In genomic region chr12:108560321-108560721, GRCh38 we compare ENCODE assay signal across 8 cellular contexts. TPM values are rescaled to one million over a fixed set of nuclear protein-coding genes. Genes with fewer than 3 reads are reported as not detected.
DNase-seq lines count a peak whose midpoint lies in the region; ATAC-seq, FAIRE-seq and TF ChIP-seq lines count a peak whose summit lies in the region.

No MANE protein-coding gene starts in this region.

- TF ChIP-seq CTCF in left ventricle myocardium inferior (IDR thresholded peaks at IDR 0.05; ENCODE audit: borderline replicate concordance) (no peak), HepG2 (CRISPR knock-in tag; IDR thresholded peaks at IDR 0.05) (no peak), type B pancreatic cell (conservative IDR thresholded peaks at IDR 0.05) (no peak)

- peaks cover 73% of the 10 kb centered on the region for H3K79me2 ChIP-seq in HepG2 (ENCODE audit: insufficient read depth, low read length)

- H3K9me3 ChIP-seq in left ventricle myocardium inferior (replicated peaks) (no peaks in the 10 kb centered on the region), HepG2 (ENCODE audit: low read length) (no peaks in the 10 kb centered on the region)

- TF ChIP-seq RAD21 in HepG2 (CRISPR knock-in tag; IDR thresholded peaks at IDR 0.05) = no peak

- peak overlapping the region; percentile 99 for H3K4me2 ChIP-seq in HepG2 (ENCODE audit: low read depth, low read length)

- H3K36me3 Mint-ChIP-seq in type B pancreatic cell = no peaks in the 10 kb centered on the region

- peak overlapping the region; percentile 100 for H3K4me3 Mint-ChIP-seq in type B pancreatic cell

- 0% methylated on average over 8 of the region's 12 CpGs for WGBS in HepG2 (ENCODE audit: low lambda C conversion rate)

- CTCF ChIA-PET in HepG2 (lab: Yijun Ruan, JAX; ENCODE audit: low intra/inter-chr PET ratio, low total read pairs) = no interaction called here

- TF ChIP-seq EP300 in HepG2 (IDR thresholded peaks at IDR 0.05; ENCODE audit: low read depth in 2 of 2, low read length in 2 of 2) = no peak
- no peak for TF ChIP-seq EP300 in HepG2 (CRISPR knock-in tag; IDR thresholded peaks at IDR 0.05; ENCODE audit: borderline replicate concordance)

- peaks cover 93% of the 10 kb centered on the region for H3K4me1 ChIP-seq in left ventricle myocardium inferior
- H3K4me1 ChIP-seq in HepG2 (ENCODE audit: insufficient read depth, low read length) = peaks cover 52% of the 10 kb centered on the region

- intact Hi-C loops in left ventricle myocardium inferior (cut with micrococcal nuclease) (no loop called here), left cardiac atrium (cut with DNase I) (loop anchor here (5.0 to 10.0 kb wide), 3 partner anchors 294 to 534 kb away; partner anchors contain the start of genes ALKBH2 (in 2 of the 2), SSH1 (in 1 of the 2) and UNG (in 1 of the 2)), HepG2 (cut with micrococcal nuclease; ENCODE audit: unreplicated experiment) (loop anchor here (5.0 kb wide), 2 partner anchors 172 to 297 kb away; partner anchors contain the start of genes CORO1C and SSH1)

- peaks cover 17% of the 10 kb centered on the region for H3K36me3 ChIP-seq in left ventricle myocardium inferior
- H3K36me3 ChIP-seq in HepG2 (replicated peaks in 1 of 2; ENCODE audit: control insufficient read depth in 1 of 2, insufficient read depth in 2 of 2, low read length in 2 of 2) = peaks cover 10 to 25% of the 10 kb centered on the region in 2 experiments

- DNase-seq in left ventricle myocardium inferior (no peak), left cardiac atrium (no peak), amniotic epithelial cell (ENCODE audit: low read depth) (peak; percentile 98), HepG2 (ENCODE audit: low spot score) (peak; percentile 28), type B pancreatic cell (ENCODE audit: extremely low spot score, unreplicated experiment) (no peak), LoVo (ENCODE audit: low spot score) (no peak), anterior cingulate cortex (lab: John Stamatoyannopoulos, UW) (no peak)

- POLR2A ChIA-PET in HepG2 (lab: Yijun Ruan, JAX) = interaction anchor here (0.9 to 1.3 kb wide), 3 partner anchors 9 to 878 kb away, joined by 3 to 5 read pairs (median 4); no protein-coding TSS in a partner anchor

- H3K27ac ChIP-seq in left ventricle myocardium inferior (replicated peaks) = peak overlapping the region; percentile 90
- H3K27ac ChIP-seq in HepG2 (ENCODE audit: extremely low read length, insufficient read depth, low read length) = peak overlapping the region; percentile 97

- no peak overlapping the region for H2AFZ ChIP-seq in HepG2 (ENCODE audit: low read length)

- no peaks in the 10 kb centered on the region for H3K27me3 Mint-ChIP-seq in type B pancreatic cell

- no peaks in the 10 kb centered on the region for H3K9me3 Mint-ChIP-seq in type B pancreatic cell

- H3K9ac ChIP-seq in HepG2 (ENCODE audit: insufficient read depth, low read depth, low read length) = peak overlapping the region; percentile 98

- H3K27ac Mint-ChIP-seq in type B pancreatic cell = peak overlapping the region; percentile 100

- peak; percentile 48 for FAIRE-seq in HepG2 (lab: Jason Lieb, UNC)

- H3K4me3 ChIP-seq in left ventricle myocardium inferior (peak overlapping the region; percentile 89), HepG2 (replicated peaks in 1 of 3; ENCODE audit: insufficient read depth in 1 of 3, low read depth in 2 of 3, low read length in 3 of 3) (peak overlapping the region; percentile 95 to 100 (median 99))

- peaks cover 12% of the 10 kb centered on the region for H3K4me1 Mint-ChIP-seq in type B pancreatic cell (ENCODE audit: unreplicated experiment)

- H3K27me3 ChIP-seq in left ventricle myocardium inferior (ENCODE audit: low read depth) (no peaks in the 10 kb centered on the region), HepG2 (ENCODE audit: control insufficient read depth in 1 of 2, insufficient read depth in 2 of 2, low read length in 2 of 2) (no peaks in the 10 kb centered on the region; a peak in 1 of 5 replicates)

- ATAC-seq in left cardiac atrium (no peak), HepG2 (no peak), HG03045 (IDR thresholded peaks at IDR 0.05; ENCODE audit: unreplicated experiment) (no peak)

- in situ Hi-C loops in HepG2 (cut with HindIII; ENCODE audit: extremely low pct_ligation_motif_present, low pct_unique_long_range_greater_than_20kb) = loop anchor here (10.0 kb wide), 1 partner anchor 244 kb away; no protein-coding TSS in a partner anchor

- H4K20me1 ChIP-seq in HepG2 (ENCODE audit: insufficient read depth, low read length) = peaks cover 12% of the 10 kb centered on the region

- no peak for TF ChIP-seq POLR2A in HepG2 (IDR thresholded peaks at IDR 0.05; ENCODE audit: insufficient read depth in 1 of 2, low read depth in 2 of 2, low read length in 2 of 2)

- BruUV-seq in HepG2 (replicated peaks; lab: Mats Ljungman, UMichigan) = TSS peak; percentile 65

RNA-seq across cellular contexts. Expression of gene SART3, which starts 0.7 kb away (rescaled TPM):
- total RNA-seq in left ventricle myocardium inferior (24.9 TPM), left cardiac atrium (10 to 100 TPM; 24.5 to 25.3 TPM), HepG2 (2016; rRNA removed; fragmentation: Illumina TruSeq; extraction: Trizol) (60.7 and 69.9 TPM in 2 replicates), type B pancreatic cell (ENCODE audit: low replicate concordance) (48.5 and 72.6 TPM in 2 replicates)
- total RNA-seq in HepG2 (2016; cell fraction: cytosol; rRNA removed; fragmentation: Illumina TruSeq; extraction: Trizol; ENCODE audit: low read depth) = 21.9 and 27.2 TPM in 2 replicates
- total RNA-seq in HepG2 (2016; cell fraction: insoluble cytoplasmic fraction; rRNA removed; fragmentation: Illumina TruSeq; extraction: Trizol) = 55.9 and 75.2 TPM in 2 replicates
- 19.7 and 22.5 TPM in 2 replicates for total RNA-seq in HepG2 (2016; cell fraction: membrane; rRNA removed; fragmentation: Illumina TruSeq; extraction: Trizol)
- total RNA-seq in HepG2 (2016; cell fraction: nucleus; rRNA removed; fragmentation: Illumina TruSeq; extraction: Trizol) = 77.0 and 82.1 TPM in 2 replicates
- 15.3 and 16.1 TPM in 2 replicates for polyA plus RNA-seq in HepG2 (2011; rRNA removed)
- 8.3 and 9.4 TPM in 2 replicates for polyA plus RNA-seq in HepG2 (2011; cell fraction: cytosol; rRNA removed)
- 27.3 and 39.2 TPM in 2 replicates for polyA plus RNA-seq in HepG2 (2011; cell fraction: nucleus; rRNA removed)
- polyA plus RNA-seq in HepG2 (2012) = 26.6 and 31.2 TPM in 2 replicates
- 2.3 and 2.5 TPM in 2 replicates for polyA plus RNA-seq in HepG2 (2016; cell fraction: cytosol; fragmentation: Illumina TruSeq; extraction: Trizol; ENCODE audit: low read depth)
- polyA plus RNA-seq in HepG2 (2016; cell fraction: insoluble cytoplasmic fraction; fragmentation: Illumina TruSeq; extraction: Trizol; ENCODE audit: low read depth) = 35.5 and 40.7 TPM in 2 replicates
- 5.1 and 6.5 TPM in 2 replicates for polyA plus RNA-seq in HepG2 (2016; cell fraction: membrane; fragmentation: Illumina TruSeq; extraction: Trizol; ENCODE audit: low read depth)
- 53.6 and 61.3 TPM in 2 replicates for polyA plus RNA-seq in HepG2 (2016; cell fraction: nucleus; fragmentation: Illumina TruSeq; extraction: Trizol; ENCODE audit: insufficient read depth, low read depth)
- 27.4 and 45.1 TPM in 2 replicates for polyA minus RNA-seq in HepG2 (2011; rRNA and poly(A)+ RNA removed; ENCODE audit: low replicate concordance)
- polyA minus RNA-seq in HepG2 (2011; cell fraction: cytosol; rRNA and poly(A)+ RNA removed) = 11.9 and 15.4 TPM in 2 replicates
- polyA minus RNA-seq in HepG2 (2011; cell fraction: nucleus; rRNA and poly(A)+ RNA removed) = 155 and 179 TPM in 2 replicates

RNA-seq across cellular contexts. Expression of gene ISCU, which starts 2.1 kb away (rescaled TPM):
- total RNA-seq in left ventricle myocardium inferior (560 TPM), left cardiac atrium (100 to 1,000 TPM; 241 to 261 TPM), HepG2 (2016; rRNA removed; fragmentation: Illumina TruSeq; extraction: Trizol) (107 and 131 TPM in 2 replicates), type B pancreatic cell (ENCODE audit: low replicate concordance) (78.9 and 106 TPM in 2 replicates)
- 132 and 143 TPM in 2 replicates for total RNA-seq in HepG2 (2016; cell fraction: cytosol; rRNA removed; fragmentation: Illumina TruSeq; extraction: Trizol; ENCODE audit: low read depth)
- total RNA-seq in HepG2 (2016; cell fraction: insoluble cytoplasmic fraction; rRNA removed; fragmentation: Illumina TruSeq; extraction: Trizol) = 110 and 134 TPM in 2 replicates
- 177 and 190 TPM in 2 replicates for total RNA-seq in HepG2 (2016; cell fraction: membrane; rRNA removed; fragmentation: Illumina TruSeq; extraction: Trizol)
- 57.1 and 61.7 TPM in 2 replicates for total RNA-seq in HepG2 (2016; cell fraction: nucleus; rRNA removed; fragmentation: Illumina TruSeq; extraction: Trizol)
- polyA plus RNA-seq in HepG2 (2011; rRNA removed) = 85.9 and 94.4 TPM in 2 replicates
- polyA plus RNA-seq in HepG2 (2011; cell fraction: cytosol; rRNA removed) = 52.6 and 73.1 TPM in 2 replicates
- polyA plus RNA-seq in HepG2 (2011; cell fraction: nucleus; rRNA removed) = 109 and 121 TPM in 2 replicates
- polyA plus RNA-seq in HepG2 (2012) = 68.8 and 75.6 TPM in 2 replicates
- 179 and 208 TPM in 2 replicates for polyA plus RNA-seq in HepG2 (2016; cell fraction: cytosol; fragmentation: Illumina TruSeq; extraction: Trizol; ENCODE audit: low read depth)
- 160 and 163 TPM in 2 replicates for polyA plus RNA-seq in HepG2 (2016; cell fraction: insoluble cytoplasmic fraction; fragmentation: Illumina TruSeq; extraction: Trizol; ENCODE audit: low read depth)
- polyA plus RNA-seq in HepG2 (2016; cell fraction: membrane; fragmentation: Illumina TruSeq; extraction: Trizol; ENCODE audit: low read depth) = 188 and 198 TPM in 2 replicates
- polyA plus RNA-seq in HepG2 (2016; cell fraction: nucleus; fragmentation: Illumina TruSeq; extraction: Trizol; ENCODE audit: insufficient read depth, low read depth) = 121 and 125 TPM in 2 replicates
- polyA minus RNA-seq in HepG2 (2011; rRNA and poly(A)+ RNA removed; ENCODE audit: low replicate concordance) = 27.0 and 56.6 TPM in 2 replicates
- 22.4 and 23.6 TPM in 2 replicates for polyA minus RNA-seq in HepG2 (2011; cell fraction: cytosol; rRNA and poly(A)+ RNA removed)
- 41.3 and 43.5 TPM in 2 replicates for polyA minus RNA-seq in HepG2 (2011; cell fraction: nucleus; rRNA and poly(A)+ RNA removed)

RNA-seq across cellular contexts. Expression of gene TMEM119, which starts 37.6 kb away (rescaled TPM):
- total RNA-seq in left ventricle myocardium inferior (1.3 TPM), left cardiac atrium (1 to 10 TPM; 3.0 to 4.3 TPM), HepG2 (2016; rRNA removed; fragmentation: Illumina TruSeq; extraction: Trizol) (not detected in 2 replicates), type B pancreatic cell (ENCODE audit: low replicate concordance) (0.33 and 27.2 TPM in 2 replicates)
- total RNA-seq in HepG2 (2016; cell fraction: cytosol; rRNA removed; fragmentation: Illumina TruSeq; extraction: Trizol; ENCODE audit: low read depth) = not detected in 2 replicates
- total RNA-seq in HepG2 (2016; cell fraction: insoluble cytoplasmic fraction; rRNA removed; fragmentation: Illumina TruSeq; extraction: Trizol) = not detected in 2 replicates
- total RNA-seq in HepG2 (2016; cell fraction: membrane; rRNA removed; fragmentation: Illumina TruSeq; extraction: Trizol) = not detected in 2 replicates
- not detected in 2 replicates for total RNA-seq in HepG2 (2016; cell fraction: nucleus; rRNA removed; fragmentation: Illumina TruSeq; extraction: Trizol)
- not detected in 2 replicates for polyA plus RNA-seq in HepG2 (2011; rRNA removed)
- not detected in 2 replicates for polyA plus RNA-seq in HepG2 (2011; cell fraction: cytosol; rRNA removed)
- not detected in 2 replicates for polyA plus RNA-seq in HepG2 (2011; cell fraction: nucleus; rRNA removed)
- not detected in 2 replicates for polyA plus RNA-seq in HepG2 (2012)
- not detected in 2 replicates for polyA plus RNA-seq in HepG2 (2016; cell fraction: cytosol; fragmentation: Illumina TruSeq; extraction: Trizol; ENCODE audit: low read depth)
- polyA plus RNA-seq in HepG2 (2016; cell fraction: insoluble cytoplasmic fraction; fragmentation: Illumina TruSeq; extraction: Trizol; ENCODE audit: low read depth) = not detected in 2 replicates
- not detected in 2 replicates for polyA plus RNA-seq in HepG2 (2016; cell fraction: membrane; fragmentation: Illumina TruSeq; extraction: Trizol; ENCODE audit: low read depth)
- not detected in 2 replicates for polyA plus RNA-seq in HepG2 (2016; cell fraction: nucleus; fragmentation: Illumina TruSeq; extraction: Trizol; ENCODE audit: insufficient read depth, low read depth)
- not detected in 2 replicates for polyA minus RNA-seq in HepG2 (2011; rRNA and poly(A)+ RNA removed; ENCODE audit: low replicate concordance)
- not detected in 2 replicates for polyA minus RNA-seq in HepG2 (2011; cell fraction: cytosol; rRNA and poly(A)+ RNA removed)
- not detected in 2 replicates for polyA minus RNA-seq in HepG2 (2011; cell fraction: nucleus; rRNA and poly(A)+ RNA removed)

RNA-seq across cellular contexts. Expression of gene FICD, which starts 45.2 kb away (rescaled TPM):
- 4.2 TPM for total RNA-seq in left ventricle myocardium inferior
- total RNA-seq in left cardiac atrium = 1 to 10 TPM; 4.6 to 6.3 TPM
- 1.1 and 3.0 TPM in 2 replicates for total RNA-seq in HepG2 (2016; rRNA removed; fragmentation: Illumina TruSeq; extraction: Trizol)
- 0.35 and 0.71 TPM in 2 replicates for total RNA-seq in HepG2 (2016; cell fraction: cytosol; rRNA removed; fragmentation: Illumina TruSeq; extraction: Trizol; ENCODE audit: low read depth)
- total RNA-seq in HepG2 (2016; cell fraction: insoluble cytoplasmic fraction; rRNA removed; fragmentation: Illumina TruSeq; extraction: Trizol) = 1.1 and 2.7 TPM in 2 replicates
- total RNA-seq in HepG2 (2016; cell fraction: membrane; rRNA removed; fragmentation: Illumina TruSeq; extraction: Trizol) = 0.96 and 1.4 TPM in 2 replicates
- total RNA-seq in HepG2 (2016; cell fraction: nucleus; rRNA removed; fragmentation: Illumina TruSeq; extraction: Trizol) = 4.3 and 5.0 TPM in 2 replicates
- 0.99 and 1.2 TPM in 2 replicates for polyA plus RNA-seq in HepG2 (2011; rRNA removed)
- polyA plus RNA-seq in HepG2 (2011; cell fraction: cytosol; rRNA removed) = 1.1 and 1.4 TPM in 2 replicates
- polyA plus RNA-seq in HepG2 (2011; cell fraction: nucleus; rRNA removed) = 2.7 and 3.4 TPM in 2 replicates
- polyA plus RNA-seq in HepG2 (2012) = 2.5 and 2.6 TPM in 2 replicates
- 0.19 and 0.40 TPM in 2 replicates for polyA plus RNA-seq in HepG2 (2016; cell fraction: cytosol; fragmentation: Illumina TruSeq; extraction: Trizol; ENCODE audit: low read depth)
- polyA plus RNA-seq in HepG2 (2016; cell fraction: insoluble cytoplasmic fraction; fragmentation: Illumina TruSeq; extraction: Trizol; ENCODE audit: low read depth) = 0.85 and 1.5 TPM in 2 replicates
- 0.32 and 0.69 TPM in 2 replicates for polyA plus RNA-seq in HepG2 (2016; cell fraction: membrane; fragmentation: Illumina TruSeq; extraction: Trizol; ENCODE audit: low read depth)
- 3.1 TPM in 2 replicates for polyA plus RNA-seq in HepG2 (2016; cell fraction: nucleus; fragmentation: Illumina TruSeq; extraction: Trizol; ENCODE audit: insufficient read depth, low read depth)
- 4.5 and 6.7 TPM in 2 replicates for polyA minus RNA-seq in HepG2 (2011; rRNA and poly(A)+ RNA removed; ENCODE audit: low replicate concordance)
- polyA minus RNA-seq in HepG2 (2011; cell fraction: cytosol; rRNA and poly(A)+ RNA removed) = 2.0 and 2.5 TPM in 2 replicates
- 3.1 and 4.8 TPM in 2 replicates for polyA minus RNA-seq in HepG2 (2011; cell fraction: nucleus; rRNA and poly(A)+ RNA removed)
- 4.7 and 4.9 TPM in 2 replicates for total RNA-seq in type B pancreatic cell (ENCODE audit: low replicate concordance)

Comparison
In these comparisons a context has a peak if more than half of its experiments do, and no peak if none do; other contexts are left out.
1. DNase-seq: peak in amniotic epithelial cell (single experiment) and HepG2 (single experiment); none in left ventricle myocardium inferior (single experiment), left cardiac atrium (single experiment), type B pancreatic cell (single experiment), LoVo (single experiment) and anterior cingulate cortex (0 of 58).